ENCODE assay signal across 8 cellular contexts in the genomic region with DNA sequence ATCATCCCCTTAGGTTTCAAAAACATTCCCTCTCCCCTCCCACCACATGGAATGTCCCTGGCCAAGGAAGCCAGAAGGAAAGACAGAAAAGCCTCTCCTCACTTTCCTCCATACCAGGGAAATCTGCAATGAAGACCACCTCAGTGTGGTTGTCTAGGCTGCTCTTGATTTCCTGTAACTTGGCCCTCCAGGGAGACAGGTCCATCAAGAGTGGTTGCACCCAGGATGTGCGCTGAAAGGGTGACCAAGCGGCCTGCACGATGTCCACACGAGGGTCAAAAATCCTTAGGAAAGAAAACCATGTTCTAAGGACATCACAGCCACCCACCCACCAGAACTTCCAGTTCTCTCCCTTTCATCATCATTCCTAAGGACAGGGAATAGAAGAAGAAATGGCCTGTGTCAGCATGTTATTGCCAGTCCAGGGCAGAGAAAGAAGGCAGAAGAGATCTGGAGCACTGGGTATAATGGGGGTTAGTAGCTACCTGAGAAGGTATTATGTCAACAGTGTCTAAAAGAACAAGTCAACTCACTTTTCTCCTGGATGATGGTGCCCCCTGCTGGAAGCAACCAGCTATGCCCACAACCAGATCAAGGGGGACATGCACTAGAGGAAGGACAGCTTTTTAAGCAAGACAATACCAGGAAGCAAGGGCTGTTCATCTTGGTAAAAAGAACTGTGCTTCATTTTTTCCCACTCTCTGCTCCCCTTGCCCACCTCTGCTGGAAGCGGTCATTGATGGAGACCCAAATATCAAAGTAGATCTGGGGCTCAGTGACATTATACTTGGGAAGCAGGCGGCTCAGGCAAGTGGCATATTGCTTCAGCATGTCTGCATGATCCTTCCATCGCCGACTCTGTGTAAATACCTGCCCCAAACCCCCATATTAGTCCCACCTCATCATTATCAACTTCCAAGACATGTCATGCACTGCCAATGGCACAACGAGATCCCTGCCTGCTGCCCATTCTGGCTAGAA. TPM values are rescaled to one million over a fixed set of nuclear protein-coding genes. Genes with fewer than 3 reads are reported as not detected.
DNase-seq lines count a peak whose midpoint lies in the region; ATAC-seq, FAIRE-seq and TF ChIP-seq lines count a peak whose summit lies in the region.

No MANE protein-coding gene starts in this region.

- DNase-seq in GM12892 (ENCODE audit: insufficient read length) (peak; percentile 44), NCI-H510A treated with DMSO at 0.1 percent for 48 hours (lab: John Stamatoyannopoulos, UW) (peak; percentile 85), cerebellar cortex (ENCODE audit: low spot score) (peak; percentile 92), left kidney (ENCODE audit: low read depth, low spot score) (peak; percentile 92)
- DNase-seq in activated CD4-positive, alpha-beta T cell treated with anti-CD3 and anti-CD28 coated beads for 1 hour = peak; percentile 83
- peak; percentile 78 to 84 for DNase-seq in stimulated activated CD4-positive, alpha-beta T cell treated with anti-CD3 and anti-CD28 coated beads, Interleukin-4, amount 100 ng/mL, for 4 hours

- FAIRE-seq in GM12892 (lab: Jason Lieb, UNC) = peak; percentile 92

- ATAC-seq in HG03280 (IDR thresholded peaks at IDR 0.05; ENCODE audit: unreplicated experiment) (peak; percentile 71), HG03045 (IDR thresholded peaks at IDR 0.05; ENCODE audit: unreplicated experiment) (no peak)

- no peak for TF ChIP-seq POLR2A in GM12892 (IDR thresholded peaks at IDR 0.05; ENCODE audit: low read depth, low read length)

RNA-seq across cellular contexts. Expression of a gene that starts 9.3 kb away (rescaled TPM):
- 15.3 TPM for polyA plus RNA-seq in GM12892 (2012; ENCODE audit: missing spikeins)

RNA-seq across cellular contexts. Expression of a gene that starts 13.0 kb away (rescaled TPM):
- polyA plus RNA-seq in GM12892 (2012; ENCODE audit: missing spikeins) = 211 TPM

RNA-seq across cellular contexts. Expression of a gene that starts 25.4 kb away (rescaled TPM):
- 153 TPM for polyA plus RNA-seq in GM12892 (2012; ENCODE audit: missing spikeins)

RNA-seq across cellular contexts. Expression of a gene that starts 32.2 kb away (rescaled TPM):
- 56.4 TPM for polyA plus RNA-seq in GM12892 (2012; ENCODE audit: missing spikeins)

RNA-seq across cellular contexts. Expression of a gene that starts 43.6 kb away (rescaled TPM):
- polyA plus RNA-seq in GM12892 (2012; ENCODE audit: missing spikeins) = 252 TPM
